ENCODE assay signal across 1 cellular context in the genomic region with DNA sequence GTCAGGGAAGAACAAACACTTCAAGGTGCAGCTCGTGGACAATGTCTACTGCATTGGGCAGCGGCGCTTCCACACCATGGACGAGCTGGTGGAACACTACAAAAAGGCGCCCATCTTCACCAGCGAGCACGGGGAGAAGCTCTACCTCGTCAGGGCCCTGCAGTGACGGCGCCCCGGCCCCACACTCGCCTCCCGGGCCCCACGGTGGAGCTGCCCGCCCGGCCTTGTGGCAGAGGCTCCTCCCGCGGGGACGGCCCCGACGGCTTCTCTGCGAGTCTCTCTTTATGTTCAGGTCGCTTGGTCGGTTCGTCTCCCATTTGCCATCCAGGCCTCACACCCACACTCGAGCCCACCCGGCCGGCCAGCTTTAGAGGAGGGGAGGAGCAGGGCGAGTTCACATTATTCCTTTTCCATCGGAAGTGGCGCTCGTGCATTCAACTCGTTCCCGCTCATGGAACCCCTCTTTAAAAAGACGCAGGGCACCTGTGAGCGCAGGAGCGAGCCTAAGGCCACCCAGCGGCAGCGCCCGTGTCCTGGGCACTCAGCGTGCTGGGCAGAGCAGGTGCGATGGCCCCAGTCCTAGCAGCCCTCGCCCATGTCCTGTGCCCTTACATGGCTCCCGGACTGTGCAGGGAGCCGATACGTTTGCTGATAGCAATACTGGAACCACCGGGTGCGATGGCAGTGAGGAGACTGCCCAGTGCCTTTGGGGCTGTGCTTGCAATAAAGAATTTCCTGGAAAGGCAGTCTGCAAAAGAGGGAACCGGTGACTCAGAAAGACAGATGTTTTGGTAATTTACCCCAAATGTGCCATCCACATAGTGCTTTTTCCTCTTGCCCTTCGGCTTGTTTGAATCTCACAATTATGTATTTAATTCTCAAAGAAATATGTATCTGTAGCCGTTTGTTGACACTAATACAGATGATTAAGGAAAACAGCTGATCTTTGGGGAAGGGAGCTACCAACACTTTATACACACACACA.
TF ChIP-seq lines count a peak whose summit lies in the region.

No MANE protein-coding gene starts in this region.

TF ChIP-seq in H1, 55 proteins besides CTCF, POLR2A, EP300 and RAD21:
- TF ChIP-seq RXRA (IDR thresholded peaks at IDR 0.05; ENCODE audit: insufficient read depth, low read depth, low read length) (no peak), SUZ12 (IDR thresholded peaks at IDR 0.05; ENCODE audit: low read length) (no peak), CHD2 (IDR thresholded peaks at IDR 0.05; ENCODE audit: low read length) (no peak), CEBPB (IDR thresholded peaks at IDR 0.05; ENCODE audit: low read depth, low read length) (no peak), SIN3A (conservative IDR thresholded peaks at IDR 0.05 in 1 of 2, IDR thresholded peaks at IDR 0.05 in 1 of 2; ENCODE audit: low read depth in 1 of 2, low read length in 2 of 2) (no peak), TBP (IDR thresholded peaks at IDR 0.05; ENCODE audit: low read depth, low read length) (no peak), EGR1 (IDR thresholded peaks at IDR 0.05; ENCODE audit: borderline replicate concordance, low read depth, low read length) (no peak), TAF7 (optimal IDR thresholded peaks at IDR 0.05; ENCODE audit: borderline replicate concordance, low read depth, low read length) (no peak), CTBP2 (IDR thresholded peaks at IDR 0.05; ENCODE audit: borderline replicate concordance, insufficient read depth, insufficient read length, low read length) (no peak)
